Comparison of ENCODE assay signal across 19 cellular contexts in the genomic region with DNA sequence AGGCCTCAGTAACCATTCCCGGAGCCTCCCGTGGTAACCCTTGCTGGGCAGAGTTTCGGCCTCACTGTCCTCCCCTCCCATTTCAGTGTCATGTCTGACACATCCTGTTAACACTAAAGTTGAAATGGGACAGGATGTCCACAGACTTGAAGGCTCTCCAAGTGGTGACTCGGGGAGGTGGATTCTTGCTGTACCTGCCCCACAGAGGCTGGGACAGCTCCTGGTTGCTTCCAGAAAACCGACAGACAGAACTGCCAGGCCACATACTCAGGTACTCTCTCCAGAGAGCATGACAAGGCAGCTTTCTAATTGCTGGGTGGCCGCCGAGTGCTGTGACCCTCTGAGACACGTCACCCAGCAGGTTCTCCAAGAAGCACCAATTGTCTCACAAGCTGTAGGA. TPM values are rescaled to one million over a fixed set of nuclear protein-coding genes. Genes with fewer than 3 reads are reported as not detected.
A peak's percentile ranks its signal among the peaks of the same experiment; 100 is the strongest.
DNase-seq lines count a peak whose midpoint lies in the region; FAIRE-seq and TF ChIP-seq lines count a peak whose summit lies in the region.
"Had no signal": no experiment of that assay in that cellular context is flagged by ENCODE, and none has a peak within 500 bp of the region (broad histone marks: within the 10 kb centered on the region; RNA-seq: fewer than 3 reads in every experiment).

No MANE protein-coding gene starts in this region.

- H3K27me3 Mint-ChIP-seq in astrocyte (ENCODE audit: low read depth, unreplicated experiment) (no peaks in the 10 kb centered on the region), nephron progenitor cell (ENCODE audit: low read depth, poor library complexity) (peaks cover 9% of the 10 kb centered on the region)

- H3K27me3 ChIP-seq in astrocyte (ENCODE audit: insufficient read depth, low read length): no peaks in the 10 kb centered on the region
- H3K27me3 ChIP-seq in SJCRH30: no peaks in the 10 kb centered on the region
- H3K27me3 ChIP-seq: colonic mucosa had no signal

- no peak overlapping the region for H3K4me2 ChIP-seq in astrocyte (ENCODE audit: low read length)
- H3K4me2 ChIP-seq: KMS-11 had no signal

- H3K9me3 Mint-ChIP-seq in astrocyte (ENCODE audit: unreplicated experiment): no peaks in the 10 kb centered on the region
- H3K9me3 Mint-ChIP-seq in nephron progenitor cell: no peaks in the 10 kb centered on the region
- H3K9me3 Mint-ChIP-seq: T-helper 2 cell treated with Interferon-gamma antibody and Interleukin-4, amounts not matched to agents 5 μg/mL and 100 μg/mL, for 36 hours had no signal

- no peaks in the 10 kb centered on the region for H3K9me3 ChIP-seq in astrocyte (ENCODE audit: insufficient read depth, low read depth, low read length)
- H3K9me3 ChIP-seq in SJCRH30 (replicated peaks): no peaks in the 10 kb centered on the region; the same call in 1 of the 2 replicates
- H3K9me3 ChIP-seq: colonic mucosa had no signal

- no peak for TF ChIP-seq CTCF in astrocyte (IDR thresholded peaks at IDR 0.05; ENCODE audit: insufficient read depth, low read depth, low read length)
- no peak for TF ChIP-seq CTCF in nephron progenitor cell (IDR thresholded peaks at IDR 0.05)

- H2AFZ ChIP-seq in astrocyte (ENCODE audit: low read depth, low read length): peak overlapping the region; percentile 81

- H3K79me2 ChIP-seq in astrocyte (ENCODE audit: insufficient read depth, low read length): no peaks in the 10 kb centered on the region

- H3K36me3 ChIP-seq in astrocyte (ENCODE audit: insufficient read depth, low read length): no peaks in the 10 kb centered on the region
- no peaks in the 10 kb centered on the region for H3K36me3 ChIP-seq in SJCRH30
- H3K36me3 ChIP-seq: colonic mucosa had no signal

- H3K27ac ChIP-seq in astrocyte (ENCODE audit: low read depth, low read length) (no peak overlapping the region), SJCRH30 (no peak overlapping the region)
- H3K27ac ChIP-seq: colonic mucosa, KMS-11 had no signal

- no peaks in the 10 kb centered on the region for H4K20me1 ChIP-seq in astrocyte (ENCODE audit: insufficient read depth, low read length)

- H3K4me3 Mint-ChIP-seq in astrocyte (ENCODE audit: unreplicated experiment): no peak overlapping the region
- H3K4me3 Mint-ChIP-seq in nephron progenitor cell: no peak overlapping the region
- H3K4me3 Mint-ChIP-seq: T-helper 2 cell treated with Interferon-gamma antibody and Interleukin-4, amounts not matched to agents 5 μg/mL and 100 μg/mL, for 36 hours had no signal

- no peak for FAIRE-seq in astrocyte (lab: Jason Lieb, UNC)

- H3K27ac Mint-ChIP-seq in astrocyte (ENCODE audit: unreplicated experiment) (no peak overlapping the region), nephron progenitor cell (peak overlapping the region; percentile 85)
- H3K27ac Mint-ChIP-seq: T-helper 2 cell treated with Interferon-gamma antibody and Interleukin-4, amounts not matched to agents 5 μg/mL and 100 μg/mL, for 36 hours had no signal

- H3K36me3 Mint-ChIP-seq in astrocyte (ENCODE audit: low read depth, unreplicated experiment) (no peaks in the 10 kb centered on the region), nephron progenitor cell (ENCODE audit: low read depth) (no peaks in the 10 kb centered on the region)

- H3K9ac ChIP-seq in astrocyte (ENCODE audit: low read length): peak overlapping the region; percentile 26
- H3K9ac ChIP-seq: KMS-11 had no signal

- H3K4me1 ChIP-seq in astrocyte (ENCODE audit: insufficient read depth, low read length) (peaks cover 3% of the 10 kb centered on the region), SJCRH30 (peaks cover 11% of the 10 kb centered on the region)
- H3K4me1 ChIP-seq: colonic mucosa had no signal

- no peaks in the 10 kb centered on the region for H3K4me1 Mint-ChIP-seq in astrocyte (ENCODE audit: low read depth, unreplicated experiment)
- H3K4me1 Mint-ChIP-seq in nephron progenitor cell: no peaks in the 10 kb centered on the region

- peak; percentile 31 for DNase-seq in AG20443 (ENCODE audit: low spot score)
- peak; percentile 30 for DNase-seq in HK-2 (ENCODE audit: unreplicated experiment)
- DNase-seq in astrocyte (ENCODE audit: low read depth): no peak
- DNase-seq in nephron progenitor cell: no peak
- no peak for DNase-seq in dermis blood vessel endothelial cell
- no peak for DNase-seq in SJCRH30
- DNase-seq in activated CD4-positive, CD25-positive, alpha-beta regulatory T cell treated with anti-CD3 and anti-CD28 coated beads, Interleukin-2, amount 50 U/mL, for 72 hours: no peak
- no peak for DNase-seq in HPDE6-E6E7 (ENCODE audit: extremely low spot score)
- DNase-seq: activated CD4-positive, alpha-beta T cell treated with anti-CD3 and anti-CD28 coated beads for 4 hours; AML-193; colonic mucosa; DMS153; erythroblast; NCI-H1436; NCI-H345; SHP77 treated with DMSO at 0.1 percent for 48 hours; stimulated activated CD4-positive, alpha-beta T cell treated with anti-CD3 and anti-CD28 coated beads, Interleukin-2, amount 100 ng/mL, for 48 hours had no signal

- H3K4me3 ChIP-seq in astrocyte (ENCODE audit: insufficient read depth, low read depth, low read length): no peak overlapping the region
- H3K4me3 ChIP-seq in SJCRH30: no peak overlapping the region
- H3K4me3 ChIP-seq: colonic mucosa had no signal

RNA-seq across cellular contexts. Expression of a gene that starts 17.9 kb away (rescaled TPM):
- 25.5 and 29.3 TPM in 2 replicates for total RNA-seq in astrocyte
- 18.0 and 20.1 TPM in 2 replicates for total RNA-seq in dermis blood vessel endothelial cell
- total RNA-seq in SJCRH30 (2014; rRNA removed; shearing (Covaris generic)): 17.2 and 19.2 TPM in 2 replicates

RNA-seq across cellular contexts. Expression of a gene that starts 58.4 kb away (rescaled TPM):
- total RNA-seq in astrocyte: 23.9 and 25.1 TPM in 2 replicates
- 16.7 and 18.7 TPM in 2 replicates for total RNA-seq in dermis blood vessel endothelial cell
- 14.7 and 16.8 TPM in 2 replicates for total RNA-seq in SJCRH30 (2014; rRNA removed; shearing (Covaris generic))

Comparison
In these comparisons a context has a peak if more than half of its experiments do, and no peak if none do; other contexts are left out.
1. DNase-seq: peak in AG20443 (single experiment) and HK-2 (single experiment); none in astrocyte (single experiment), nephron progenitor cell (single experiment), dermis blood vessel endothelial cell (single experiment), SJCRH30 (0 of 2), activated CD4-positive, CD25-positive, alpha-beta regulatory T cell treated with anti-CD3 and anti-CD28 coated beads, Interleukin-2, amount 50 U/mL, for 72 hours (single experiment) and HPDE6-E6E7 (single experiment).